ENCODE assay signal across 14 cellular contexts in the genomic region with DNA sequence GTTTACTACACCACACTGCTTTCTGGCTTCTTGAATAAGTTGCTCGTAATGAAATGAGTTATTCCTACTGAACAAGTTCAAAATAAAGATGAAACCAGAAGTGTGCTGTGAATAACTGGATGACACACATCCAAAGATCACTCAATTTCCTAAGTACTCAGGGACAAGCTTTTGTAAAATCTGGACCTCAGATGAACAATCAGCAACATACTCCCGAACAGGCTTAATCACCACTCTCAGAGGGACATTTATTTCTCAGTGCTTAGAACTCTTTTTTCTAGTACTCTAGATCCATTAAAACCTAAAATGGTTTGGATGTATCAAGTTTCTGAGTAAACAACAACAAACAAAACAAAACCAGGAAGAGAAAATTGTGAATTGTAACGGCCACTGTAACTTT.
DNase-seq lines count a peak whose midpoint lies in the region; ATAC-seq lines count a peak whose summit lies in the region.
"Had no signal": no experiment of that assay in that cellular context is flagged by ENCODE, and none has a peak within 500 bp of the region (broad histone marks: within the 10 kb centered on the region; RNA-seq: fewer than 3 reads in every experiment).

No MANE protein-coding gene starts in this region.

- no peaks in the 10 kb centered on the region for H3K9me3 ChIP-seq in endocrine pancreas (ENCODE audit: control insufficient read depth, low read length)

- H3K4me3 ChIP-seq in endocrine pancreas (ENCODE audit: control insufficient read depth, insufficient read depth, low read length), result peak overlapping the region; percentile 10

- intact Hi-C loops in Right ventricle myocardium inferior (cut with DNase I), result no loop called here

- H3K9ac ChIP-seq in endocrine pancreas (ENCODE audit: control insufficient read depth, insufficient read depth, low read length), result no peak overlapping the region

- DNase-seq in NCI-H1417 (lab: John Stamatoyannopoulos, UW) (peak in 2 of 3 experiments; percentile 28 to 38), NCI-H1417 treated with DMSO at 0.1 percent for 48 hours (lab: John Stamatoyannopoulos, UW) (no peak), NCI-H774 (lab: John Stamatoyannopoulos, UW) (peak; percentile 56), renal cortical epithelial cell (ENCODE audit: low read depth) (peak; percentile 4), Right ventricle myocardium inferior (ENCODE audit: missing footprints) (no peak), SHP77 (lab: John Stamatoyannopoulos, UW) (no peak)
- DNase-seq: ACHN; activated CD4-positive, alpha-beta T cell treated with anti-CD3 and anti-CD28 coated beads, Interleukin-2, amount 10 ng/mL, durations not matched to agents 24 days and 14 days; activated T-cell treated with anti-CD3 and anti-CD28 coated beads, Interleukin-2, amount 50 U/mL, for 4 hours; Calu3; cortex of kidney; substantia nigra had no signal

- no peaks in the 10 kb centered on the region for H3K36me3 ChIP-seq in endocrine pancreas (ENCODE audit: control insufficient read depth, insufficient read depth, low read length)

- H3K27me3 ChIP-seq in endocrine pancreas (ENCODE audit: control insufficient read depth, insufficient read depth, low read length), result no peaks in the 10 kb centered on the region

- no peak for ATAC-seq in HG02678 (IDR thresholded peaks at IDR 0.05; ENCODE audit: unreplicated experiment)
- no peak for ATAC-seq in Right ventricle myocardium inferior
- ATAC-seq: activated T-cell treated with anti-CD3 and anti-CD28 coated beads, Interleukin-2, amount 50 U/mL, for 4 hours had no signal

- H3K4me1 ChIP-seq in endocrine pancreas (ENCODE audit: control insufficient read depth, insufficient read depth, low read length), result peaks cover 11% of the 10 kb centered on the region

Comparison
In these comparisons a context has a peak if more than half of its experiments do, and no peak if none do; other contexts are left out.
1. DNase-seq: peak in NCI-H1417 (2 of 3), NCI-H774 (single experiment) and renal cortical epithelial cell (single experiment); none in NCI-H1417 treated with DMSO at 0.1 percent for 48 hours (single experiment), Right ventricle myocardium inferior (single experiment) and SHP77 (0 of 2).